Comparison of ENCODE assay signal across 8 cellular contexts in the genomic region with DNA sequence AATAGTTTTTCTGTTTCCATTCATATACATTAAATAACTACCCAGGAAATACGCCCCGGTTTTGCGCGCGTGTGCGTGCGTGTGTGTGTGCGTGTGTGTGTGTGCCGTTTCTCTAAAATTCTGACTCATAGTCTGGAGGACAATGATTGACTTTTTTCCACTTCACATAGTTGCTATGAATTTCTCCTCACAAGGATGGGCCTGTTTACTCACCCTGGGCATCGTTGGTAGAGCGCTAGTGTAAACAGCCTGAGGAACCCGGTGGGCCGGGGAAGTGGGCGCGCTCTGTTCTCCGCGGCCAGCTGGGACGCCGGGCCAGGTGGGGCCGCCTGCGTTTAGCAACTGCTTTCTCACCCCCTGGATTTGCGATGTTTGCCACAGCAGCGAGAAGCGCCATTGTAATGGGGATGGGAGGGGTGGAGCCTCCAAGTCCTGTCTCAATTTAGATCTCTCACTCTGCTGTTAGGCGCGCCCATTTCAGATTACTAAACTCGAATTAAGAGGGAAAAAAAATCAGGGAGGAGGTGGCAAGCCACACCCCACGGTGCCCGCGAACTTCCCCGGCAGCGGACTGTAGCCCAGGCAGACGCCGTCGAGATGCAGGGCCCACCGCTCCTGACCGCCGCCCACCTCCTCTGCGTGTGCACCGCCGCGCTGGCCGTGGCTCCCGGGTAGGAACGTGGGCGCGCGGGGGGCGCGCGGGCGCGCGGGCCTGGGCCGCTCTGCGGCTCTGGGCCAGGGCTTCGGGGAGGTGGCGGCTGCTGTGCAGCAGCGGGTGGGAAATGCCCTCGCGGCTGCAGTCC. TPM values are rescaled to one million over a fixed set of nuclear protein-coding genes. Genes with fewer than 3 reads are reported as not detected.
DNase-seq lines count a peak whose midpoint lies in the region; ATAC-seq and TF ChIP-seq lines count a peak whose summit lies in the region.

Gene CD109 (plus strand): TSS at position 585 of the 803 bp plus-strand sequence. CDS start 13 bp downstream, at position 598.

- no peaks in the 10 kb centered on the region for H3K9me3 ChIP-seq in right lobe of liver

- no peak for TF ChIP-seq CTCF in GM12864 (IDR thresholded peaks at IDR 0.05; ENCODE audit: low read depth, low read length, missing control alignments)
- no peak for TF ChIP-seq CTCF in HFFc6 (IDR thresholded peaks at IDR 0.05)
- no peak for TF ChIP-seq CTCF in right lobe of liver (IDR thresholded peaks at IDR 0.05)

- H3K27ac Mint-ChIP-seq in HFFc6: peak within 1 kb of the TSS; percentile 96
- peak within 1 kb of the TSS; percentile 91 for H3K27ac Mint-ChIP-seq in dendritic cell treated with granulocyte-macrophage colony-stimulating factor and Interleukin-4, amounts not matched to agents 40 ng/mL and 50 ng/mL, for 4 days

- H3K4me3 ChIP-seq in GM12864 (ENCODE audit: low read depth, low read length): peak within 1 kb of the TSS; percentile 27
- peak within 1 kb of the TSS; percentile 38 to 52 (median 44) for H3K4me3 ChIP-seq in right lobe of liver

- intact Hi-C loops in dendritic cell treated with granulocyte-macrophage colony-stimulating factor and Interleukin-4, amounts not matched to agents 40 ng/mL and 50 ng/mL, for 4 days (cut with micrococcal nuclease): no loop called here
- intact Hi-C loops in right lobe of liver (cut with DNase I): no loop called here

- H3K4me3 Mint-ChIP-seq in HFFc6: peak within 1 kb of the TSS; percentile 95
- H3K4me3 Mint-ChIP-seq in dendritic cell treated with granulocyte-macrophage colony-stimulating factor and Interleukin-4, amounts not matched to agents 40 ng/mL and 50 ng/mL, for 4 days: peak within 1 kb of the TSS; percentile 78

- no peaks in the 10 kb centered on the region; the same call in none of the 2 replicates for H3K27me3 Mint-ChIP-seq in HFFc6 (ENCODE audit: insufficient read depth)
- no peaks in the 10 kb centered on the region for H3K27me3 Mint-ChIP-seq in dendritic cell treated with granulocyte-macrophage colony-stimulating factor and Interleukin-4, amounts not matched to agents 40 ng/mL and 50 ng/mL, for 4 days

- peaks cover 33% of the 10 kb centered on the region; the same call in 1 of the 2 replicates for H3K36me3 Mint-ChIP-seq in HFFc6 (ENCODE audit: low read depth)
- no peaks in the 10 kb centered on the region for H3K36me3 Mint-ChIP-seq in dendritic cell treated with granulocyte-macrophage colony-stimulating factor and Interleukin-4, amounts not matched to agents 40 ng/mL and 50 ng/mL, for 4 days (ENCODE audit: low read depth)

- DNase-seq in GM12864 (ENCODE audit: low read depth): no peak
- peak; percentile 78 for DNase-seq in HFFc6
- DNase-seq in NCI-H1105 (lab: John Stamatoyannopoulos, UW): peak; percentile 52
- peak; percentile 65 to 72 for DNase-seq in activated CD4-positive, alpha-beta T cell treated with anti-CD3 and anti-CD28 coated beads for 4 hours
- DNase-seq in right lobe of liver: peak in 1 of 3 donors; percentile 26
- peak in 2 of 3 donors; percentile 22 to 56 for DNase-seq in stimulated activated CD4-positive, alpha-beta T cell treated with anti-CD3 and anti-CD28 coated beads, TNF-alpha, amount 100 ng/mL, for 1 hour (ENCODE audit: low read depth in 3 of 3, low spot score in 1 of 3)
- DNase-seq in globus pallidus (ENCODE audit: low spot score): no peak

- no peaks in the 10 kb centered on the region for H3K9me3 Mint-ChIP-seq in HFFc6
- peaks cover 10% of the 10 kb centered on the region for H3K9me3 Mint-ChIP-seq in dendritic cell treated with granulocyte-macrophage colony-stimulating factor and Interleukin-4, amounts not matched to agents 40 ng/mL and 50 ng/mL, for 4 days

- TF ChIP-seq POLR2A in right lobe of liver (IDR thresholded peaks at IDR 0.05): no peak

- no peaks in the 10 kb centered on the region for H3K36me3 ChIP-seq in right lobe of liver

- H3K4me1 Mint-ChIP-seq in HFFc6 (ENCODE audit: low read depth): peaks cover 69% of the 10 kb centered on the region
- H3K4me1 Mint-ChIP-seq in dendritic cell treated with granulocyte-macrophage colony-stimulating factor and Interleukin-4, amounts not matched to agents 40 ng/mL and 50 ng/mL, for 4 days (ENCODE audit: low read depth): peaks cover 40% of the 10 kb centered on the region

- H3K27ac ChIP-seq in right lobe of liver: peak within 1 kb of the TSS in 1 of 3 donors; percentile 47

- peaks cover 0 to 5% (median 0%) of the 10 kb centered on the region in 4 donors for H3K4me1 ChIP-seq in right lobe of liver

- peak; percentile 42 to 64 (median 62) for ATAC-seq in right lobe of liver

- 12% methylated on average over 32 of the region's 61 CpGs for WGBS in right lobe of liver (ENCODE audit: insufficient coverage, low coverage, low lambda C conversion rate, missing lambda C conversion rate)

- no peaks in the 10 kb centered on the region for H3K27me3 ChIP-seq in right lobe of liver

RNA-seq across cellular contexts. Expression of gene CD109, which starts in this region (rescaled TPM):
- 10 to 100 TPM; 32.5 to 56.3 (median 48.9) TPM for total RNA-seq in HFFc6 (2021; fragmentation: NEBNext Ultra II Directional; extraction: Animal tissue kit (Norgen Biotek cat#: 25700))
- 1 to 10 TPM in 3 of 6 experiments, under 1 TPM in 3; 0.35 to 8.4 (median 2.8) TPM for total RNA-seq in right lobe of liver

Comparison
In these comparisons a context has a peak if more than half of its experiments do, and no peak if none do; other contexts are left out.
1. DNase-seq: peak in HFFc6 (single experiment), NCI-H1105 (single experiment), activated CD4-positive, alpha-beta T cell treated with anti-CD3 and anti-CD28 coated beads for 4 hours (2 of 2) and stimulated activated CD4-positive, alpha-beta T cell treated with anti-CD3 and anti-CD28 coated beads, TNF-alpha, amount 100 ng/mL, for 1 hour (2 of 3); none in GM12864 (single experiment) and globus pallidus (single experiment).